ENCODE assay signal across 18 cellular contexts in genomic region chr15:40443255-40443654, GRCh38. TPM values are rescaled to one million over a fixed set of nuclear protein-coding genes. Genes with fewer than 3 reads are reported as not detected.
DNase-seq lines count a peak whose midpoint lies in the region; ATAC-seq and TF ChIP-seq lines count a peak whose summit lies in the region.
"Had no signal": no experiment of that assay in that cellular context is flagged by ENCODE, and none has a peak within 500 bp of the region (broad histone marks: within the 10 kb centered on the region; RNA-seq: fewer than 3 reads in every experiment).

No MANE protein-coding gene starts in this region.

- peak overlapping the region; percentile 82 for H3K4me2 ChIP-seq in neural progenitor cell

- H3K36me3 ChIP-seq in Caco-2 (ENCODE audit: control insufficient read depth, insufficient read depth, low read length) (no peaks in the 10 kb centered on the region), neural progenitor cell (no peaks in the 10 kb centered on the region)
- H3K36me3 ChIP-seq: gastrocnemius medialis, left ventricle myocardium inferior, pancreas had no signal

- H3K27me3 Mint-ChIP-seq in Caco-2 (ENCODE audit: insufficient read depth, unreplicated experiment) (no peaks in the 10 kb centered on the region), neural progenitor cell (ENCODE audit: insufficient read depth, low read depth) (peaks cover 31% of the 10 kb centered on the region)
- peaks cover 6 to 21% of the 10 kb centered on the region in 2 donors for H3K27me3 Mint-ChIP-seq in effector memory CD8-positive, alpha-beta T cell

- H3F3A ChIP-seq in neural progenitor cell (ENCODE audit: low read depth) = peaks cover 27% of the 10 kb centered on the region

- no peaks in the 10 kb centered on the region for H3K9me3 Mint-ChIP-seq in Caco-2 (ENCODE audit: unreplicated experiment)
- no peaks in the 10 kb centered on the region for H3K9me3 Mint-ChIP-seq in effector memory CD8-positive, alpha-beta T cell
- no peaks in the 10 kb centered on the region for H3K9me3 Mint-ChIP-seq in neural progenitor cell
- H3K9me3 Mint-ChIP-seq: activated naive CD4-positive, alpha-beta T cell treated with anti-CD3 and anti-CD28 coated beads, Interleukin-2, amount 50 U/mL, for 72 hours; dendritic cell treated with granulocyte-macrophage colony-stimulating factor and Interleukin-4, amounts not matched to agents 40 ng/mL and 50 ng/mL, for 4 days had no signal

- no peak for TF ChIP-seq CTCF in Caco-2 (IDR thresholded peaks at IDR 0.05; ENCODE audit: insufficient read depth in 1 of 2, low read depth in 1 of 2, low read length in 1 of 2, severe bottlenecking in 1 of 2, unreplicated experiment in 1 of 2)
- TF ChIP-seq CTCF in NB4 (IDR thresholded peaks at IDR 0.05; ENCODE audit: low read depth, low read length) = no peak
- no peak for TF ChIP-seq CTCF in neural progenitor cell (IDR thresholded peaks at IDR 0.05)

- H3K9me3 ChIP-seq in Caco-2 (no peaks in the 10 kb centered on the region), neural progenitor cell (ENCODE audit: low read depth) (no peaks in the 10 kb centered on the region)
- H3K9me3 ChIP-seq: gastrocnemius medialis, left ventricle myocardium inferior, pancreas had no signal

- no peak for TF ChIP-seq POLR2A in NB4 (IDR thresholded peaks at IDR 0.05; ENCODE audit: extremely low read depth, insufficient read length)

- peaks cover 66% of the 10 kb centered on the region for H4K20me1 ChIP-seq in neural progenitor cell (ENCODE audit: low read depth)

- H3K36me3 Mint-ChIP-seq in Caco-2 (ENCODE audit: insufficient read depth, unreplicated experiment) (peaks cover 16% of the 10 kb centered on the region), neural progenitor cell (no peaks in the 10 kb centered on the region)
- peaks cover 19% of the 10 kb centered on the region for H3K36me3 Mint-ChIP-seq in effector memory CD8-positive, alpha-beta T cell (ENCODE audit: insufficient read depth)
- H3K36me3 Mint-ChIP-seq: activated naive CD4-positive, alpha-beta T cell treated with anti-CD3 and anti-CD28 coated beads, Interleukin-2, amount 50 U/mL, for 72 hours had no signal

- H3K9ac ChIP-seq in neural progenitor cell = no peak overlapping the region

- H3K4me1 Mint-ChIP-seq in Caco-2 (ENCODE audit: low read depth, unreplicated experiment) (peaks cover 19% of the 10 kb centered on the region), neural progenitor cell (peaks cover 49% of the 10 kb centered on the region)
- H3K4me1 Mint-ChIP-seq in effector memory CD8-positive, alpha-beta T cell (ENCODE audit: low read depth in 2 of 2) = peaks cover 48% of the 10 kb centered on the region in 2 donors

- H3K27ac ChIP-seq in neural progenitor cell = no peak overlapping the region
- H3K27ac ChIP-seq: left ventricle myocardium inferior had no signal

- H3K79me2 ChIP-seq in neural progenitor cell (ENCODE audit: low read depth) = peaks cover 71% of the 10 kb centered on the region

- no peak for ATAC-seq in effector memory CD8-positive, alpha-beta T cell (replicated peaks)
- no peak for ATAC-seq in GM18868 (IDR thresholded peaks at IDR 0.05; ENCODE audit: unreplicated experiment)
- ATAC-seq: activated CD4-positive, CD25-positive, alpha-beta regulatory T cell treated with anti-CD3 and anti-CD28 coated beads, Interleukin-2, amount 50 U/mL, for 24 hours; activated naive CD4-positive, alpha-beta T cell treated with anti-CD3 and anti-CD28 coated beads, Interleukin-2, amount 50 U/mL, for 72 hours; gastrocnemius medialis; pancreas had no signal

- CTCF ChIA-PET in Caco-2 (lab: Charles Lee) = no interaction called here

- no peak overlapping the region for H2AFZ ChIP-seq in neural progenitor cell (replicated peaks)

- H3K4me1 ChIP-seq in Caco-2 (peaks cover 11% of the 10 kb centered on the region), neural progenitor cell (peaks cover 32% of the 10 kb centered on the region)

- POLR2A ChIA-PET in Caco-2 (lab: Charles Lee) = no interaction called here

- DNase-seq in Caco-2 = no peak
- no peak for DNase-seq in NB4 (ENCODE audit: low read depth)
- DNase-seq in effector memory CD8-positive, alpha-beta T cell = no peak
- DNase-seq in neural progenitor cell (ENCODE audit: low spot score) = no peak
- no peak for DNase-seq in NCI-H510A (lab: John Stamatoyannopoulos, UW)
- DNase-seq in iPS-NIHi11 (ENCODE audit: low spot score) = no peak
- DNase-seq: DMS 273 treated with DMSO at 0.1 percent for 48 hours; gastrocnemius medialis; GOT3; left ventricle myocardium inferior; NCI-H146; pancreas; SIG-M5; stimulated activated CD4-positive, alpha-beta T cell treated with anti-CD3 and anti-CD28 coated beads, Interleukin-2, amount 100 ng/mL, for 48 hours had no signal

- no peak overlapping the region for H3K27ac Mint-ChIP-seq in Caco-2 (ENCODE audit: unreplicated experiment)
- H3K27ac Mint-ChIP-seq in effector memory CD8-positive, alpha-beta T cell = peak overlapping the region in 1 of 2 donors; percentile 18
- H3K27ac Mint-ChIP-seq in neural progenitor cell = no peak overlapping the region
- H3K27ac Mint-ChIP-seq: activated naive CD4-positive, alpha-beta T cell treated with anti-CD3 and anti-CD28 coated beads, Interleukin-2, amount 50 U/mL, for 72 hours; dendritic cell treated with granulocyte-macrophage colony-stimulating factor and Interleukin-4, amounts not matched to agents 40 ng/mL and 50 ng/mL, for 4 days had no signal

- H3K4me3 Mint-ChIP-seq in Caco-2 (ENCODE audit: unreplicated experiment) (peak overlapping the region; percentile 79), neural progenitor cell (peak overlapping the region; percentile 92)
- peak overlapping the region; percentile 83 to 87 for H3K4me3 Mint-ChIP-seq in effector memory CD8-positive, alpha-beta T cell

- H3K4me3 ChIP-seq in Caco-2 (ENCODE audit: low read depth, low read length) = no peak overlapping the region
- H3K4me3 ChIP-seq in NB4 (ENCODE audit: low read depth, low read length) = peak overlapping the region; percentile 57
- no peak overlapping the region for H3K4me3 ChIP-seq in neural progenitor cell

- BruUV-seq in Caco-2 (replicated peaks; lab: Mats Ljungman, UMichigan) = no TSS peak

- no peaks in the 10 kb centered on the region for H3K27me3 ChIP-seq in Caco-2 (replicated peaks; ENCODE audit: control insufficient read depth, insufficient read depth, low read length)
- peaks cover 16% of the 10 kb centered on the region for H3K27me3 ChIP-seq in neural progenitor cell
- H3K27me3 ChIP-seq: gastrocnemius medialis, pancreas had no signal

- intact Hi-C loops in Caco-2 (cut with micrococcal nuclease; ENCODE audit: unreplicated experiment) = no loop called here

RNA-seq across cellular contexts. Expression of gene BAHD1, which starts 2.5 kb away (rescaled TPM):
- 25.9 and 28.1 TPM in 2 replicates for total RNA-seq in Caco-2 (2022)
- total RNA-seq in neural progenitor cell (ENCODE audit: low replicate concordance) = 5.8 and 13.7 TPM in 2 replicates

RNA-seq across cellular contexts. Expression of gene CHST14, which starts 27.5 kb away (rescaled TPM):
- 17.0 and 19.6 TPM in 2 replicates for total RNA-seq in Caco-2 (2022)
- 11.9 and 17.5 TPM in 2 replicates for total RNA-seq in neural progenitor cell (ENCODE audit: low replicate concordance)

RNA-seq across cellular contexts. Expression of gene IVD, which starts 37.7 kb away (rescaled TPM):
- total RNA-seq in Caco-2 (2022) (74.5 and 76.6 TPM in 2 replicates), neural progenitor cell (ENCODE audit: low replicate concordance) (18.0 and 38.4 TPM in 2 replicates)
